ENCODE assay signal across 8 cellular contexts in the genomic region with DNA sequence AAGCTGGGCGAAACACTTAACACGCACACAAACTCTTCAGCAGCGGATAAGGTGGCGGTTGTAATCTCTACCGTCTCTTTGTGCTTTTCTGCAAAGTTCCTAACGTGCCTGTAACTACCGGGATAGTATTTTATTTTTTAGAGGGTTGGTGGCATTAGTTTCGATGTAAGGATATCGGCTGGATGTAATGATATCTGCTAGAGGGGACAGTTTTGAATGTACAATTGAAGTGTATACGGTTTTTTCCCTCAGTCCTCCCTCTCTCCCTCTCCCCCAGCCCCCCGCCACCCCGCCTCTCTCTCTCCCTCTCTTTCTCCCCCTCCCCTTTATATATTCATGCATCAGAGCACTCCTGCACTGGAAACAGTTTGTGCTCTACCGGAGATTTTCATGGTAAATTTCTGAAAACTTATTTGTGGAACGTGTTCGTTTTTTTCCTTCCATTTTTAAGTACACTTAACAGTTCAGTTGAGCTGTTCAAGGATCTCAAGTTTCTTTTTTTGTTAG. TPM values are rescaled to one million over a fixed set of nuclear protein-coding genes. Genes with fewer than 3 reads are reported as not detected.
DNase-seq lines count a peak whose midpoint lies in the region; ATAC-seq and TF ChIP-seq lines count a peak whose summit lies in the region.

No MANE protein-coding gene starts in this region.

- H3K9me3 Mint-ChIP-seq in activated CD4-positive, alpha-beta memory T cell treated with anti-CD3 and anti-CD28 coated beads for 36 hours: no peaks in the 10 kb centered on the region

- H3K27ac Mint-ChIP-seq in activated CD4-positive, alpha-beta memory T cell treated with anti-CD3 and anti-CD28 coated beads for 36 hours: no peak overlapping the region

- H3K9me3 ChIP-seq in ascending aorta: no peaks in the 10 kb centered on the region
- H3K9me3 ChIP-seq in lower lobe of right lung: no peaks in the 10 kb centered on the region

- no peaks in the 10 kb centered on the region for H3K36me3 ChIP-seq in ascending aorta
- no peaks in the 10 kb centered on the region for H3K36me3 ChIP-seq in lower lobe of right lung

- no peaks in the 10 kb centered on the region for H3K27me3 Mint-ChIP-seq in activated CD4-positive, alpha-beta memory T cell treated with anti-CD3 and anti-CD28 coated beads for 36 hours

- H3K4me3 Mint-ChIP-seq in activated CD4-positive, alpha-beta memory T cell treated with anti-CD3 and anti-CD28 coated beads for 36 hours: no peak overlapping the region

- DNase-seq in AG04449 (ENCODE audit: low read depth, low spot score) (no peak), ascending aorta (ENCODE audit: low spot score in 2 of 2) (no peak), lower lobe of right lung (no peak), RKO (ENCODE audit: low spot score) (no peak), islet precursor cell (no peak)
- no peak for DNase-seq in Jurkat, Clone E6-1 (ENCODE audit: low read depth, low spot score)
- DNase-seq in activated CD4-positive, alpha-beta memory T cell treated with anti-CD3 and anti-CD28 coated beads for 36 hours: no peak

- intact Hi-C loops in ascending aorta (cut with DNase I): no loop called here
- intact Hi-C loops in lower lobe of right lung (cut with DNase I): no loop called here
- intact Hi-C loops in activated CD4-positive, alpha-beta memory T cell treated with anti-CD3 and anti-CD28 coated beads for 36 hours (cut with micrococcal nuclease): loop anchor here (2.0 to 5.0 kb wide), 5 partner anchors 19 to 403 kb away; a partner anchor contains a TSS

- CTCF ChIA-PET in AG04449 (lab: Yijun Ruan, JAX): interaction anchor here (1.0 kb wide), 1 partner anchor 220 kb away, joined by 4 read pairs; no protein-coding TSS in a partner anchor
- CTCF ChIA-PET in activated CD4-positive, alpha-beta memory T cell treated with anti-CD3 and anti-CD28 coated beads for 36 hours (lab: Charles Lee): interaction anchor here (1.0 to 1.5 kb wide), 4 partner anchors 9 to 220 kb away, joined by 3 to 11 read pairs (median 4); no protein-coding TSS in a partner anchor

- H3K27ac ChIP-seq in ascending aorta (peak overlapping the region; percentile 61 to 99), lower lobe of right lung (peak overlapping the region; percentile 82)

- H3K4me1 ChIP-seq in ascending aorta (peaks cover 0 to 9% of the 10 kb centered on the region in 2 donors), lower lobe of right lung (peaks cover 2% of the 10 kb centered on the region)

- ATAC-seq in lower lobe of right lung (peak in 1 of 2 donors; percentile 0), HG02870 (IDR thresholded peaks at IDR 0.05; ENCODE audit: unreplicated experiment) (no peak)

- peak overlapping the region; percentile 78 for H3K4me3 ChIP-seq in AG04449 (ENCODE audit: low read depth, low read length)
- H3K4me3 ChIP-seq in Jurkat, Clone E6-1 (ENCODE audit: low read length): peak overlapping the region; percentile 66
- peak overlapping the region; percentile 95 to 99 for H3K4me3 ChIP-seq in ascending aorta
- H3K4me3 ChIP-seq in lower lobe of right lung: peak overlapping the region; percentile 95

- TF ChIP-seq CTCF in AG04449 (IDR thresholded peaks at IDR 0.05; ENCODE audit: insufficient read depth, low read length, missing control alignments) (no peak), ascending aorta (IDR thresholded peaks at IDR 0.05) (no peak), lower lobe of right lung (IDR thresholded peaks at IDR 0.05) (no peak)

- H3K36me3 Mint-ChIP-seq in activated CD4-positive, alpha-beta memory T cell treated with anti-CD3 and anti-CD28 coated beads for 36 hours: no peaks in the 10 kb centered on the region

- H3K27me3 ChIP-seq in ascending aorta: no peaks in the 10 kb centered on the region
- H3K27me3 ChIP-seq in lower lobe of right lung (ENCODE audit: low read depth): no peaks in the 10 kb centered on the region

- H3K4me1 Mint-ChIP-seq in activated CD4-positive, alpha-beta memory T cell treated with anti-CD3 and anti-CD28 coated beads for 36 hours (ENCODE audit: low read depth): peaks cover 23% of the 10 kb centered on the region

- POLR2A ChIA-PET in AG04449 (lab: Yijun Ruan, JAX): interaction anchor here (0.7 kb wide), 1 partner anchor 12 kb away, joined by 3 read pairs; no protein-coding TSS in a partner anchor
- POLR2A ChIA-PET in activated CD4-positive, alpha-beta memory T cell treated with anti-CD3 and anti-CD28 coated beads for 36 hours (lab: Charles Lee): interaction anchor here (0.6 to 3.5 kb wide), 11 partner anchors 10 to 330 kb away, joined by 3 to 25 read pairs (median 4); a partner anchor contains a TSS

RNA-seq across cellular contexts. Expression of a gene that starts 1.6 kb away (rescaled TPM):
- polyA plus RNA-seq in Jurkat, Clone E6-1 (2012; ENCODE audit: insufficient read depth, insufficient read length): 30.9 TPM
- total RNA-seq in ascending aorta (0.21 TPM), lower lobe of right lung (63.9 TPM)
- 10 to 100 TPM in 1 of 2 experiments, 1 to 10 TPM in 1; 8.6 to 11.5 TPM for total RNA-seq in activated CD4-positive, alpha-beta memory T cell treated with anti-CD3 and anti-CD28 coated beads for 36 hours
